ENCODE assay signal across 13 cellular contexts in the genomic region with DNA sequence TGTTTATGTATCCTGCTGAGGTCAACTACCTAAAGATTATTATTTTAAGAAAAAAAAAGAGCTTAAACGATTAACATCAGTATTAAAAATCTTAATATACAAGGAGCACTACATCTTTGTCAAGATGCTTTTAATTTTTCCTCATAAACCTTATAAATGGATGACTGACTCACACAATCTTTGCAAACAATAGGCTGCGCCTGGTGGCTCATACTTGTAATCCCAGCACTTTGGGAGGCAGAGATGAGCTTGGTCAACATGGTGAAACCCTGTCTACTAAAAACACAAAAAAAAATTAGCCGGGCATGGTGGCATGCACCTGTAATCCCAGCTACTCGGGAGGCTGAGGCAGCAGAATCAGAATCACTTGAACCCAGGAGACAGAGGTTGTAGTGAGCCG. TPM values are rescaled to one million over a fixed set of nuclear protein-coding genes. Genes with fewer than 3 reads are reported as not detected.
DNase-seq lines count a peak whose midpoint lies in the region; ATAC-seq, FAIRE-seq and TF ChIP-seq lines count a peak whose summit lies in the region.
"Had no signal": no experiment of that assay in that cellular context is flagged by ENCODE, and none has a peak within 500 bp of the region (broad histone marks: within the 10 kb centered on the region; RNA-seq: fewer than 3 reads in every experiment).

No MANE protein-coding gene starts in this region.

- H3K4me3 ChIP-seq in AG10803 (ENCODE audit: low read length): peak overlapping the region; percentile 97; the same call in 1 of the 2 replicates
- H3K4me3 ChIP-seq in keratinocyte (ENCODE audit: control insufficient read depth in 2 of 3, extremely low read depth in 1 of 3, insufficient read depth in 2 of 3, low read depth in 1 of 3, low read length in 3 of 3): peak overlapping the region; percentile 87 to 97 (median 93)

- ATAC-seq in activated naive CD8-positive, alpha-beta T cell treated with anti-CD3 and anti-CD28 coated beads, Interleukin-2, amount 50 U/mL, for 24 hours: no peak
- no peak for ATAC-seq in HG03159 (IDR thresholded peaks at IDR 0.05; ENCODE audit: unreplicated experiment)

- peak overlapping the region; percentile 75; the same call in 1 of the 2 replicates for H3K27ac Mint-ChIP-seq in HFFc6
- peak overlapping the region; percentile 74 for H3K27ac Mint-ChIP-seq in activated naive CD8-positive, alpha-beta T cell treated with anti-CD3 and anti-CD28 coated beads, Interleukin-2, amount 50 U/mL, for 24 hours

- H3K27ac ChIP-seq in keratinocyte (ENCODE audit: control insufficient read depth, insufficient read depth, low read length): peak overlapping the region; percentile 96

- no peak overlapping the region for H3K4me3 Mint-ChIP-seq in HFFc6
- H3K4me3 Mint-ChIP-seq in activated naive CD8-positive, alpha-beta T cell treated with anti-CD3 and anti-CD28 coated beads, Interleukin-2, amount 50 U/mL, for 24 hours: no peak overlapping the region

- no peaks in the 10 kb centered on the region for H3K27me3 ChIP-seq in keratinocyte (ENCODE audit: control insufficient read depth, extremely low read depth, insufficient read depth, low read length)

- intact Hi-C loops in head of caudate nucleus (cut with DNase I): loop anchor here (5.0 kb wide), 1 partner anchor 70 kb away; no protein-coding TSS in a partner anchor

- H3K9me1 ChIP-seq in keratinocyte (ENCODE audit: control insufficient read depth, extremely low read depth, insufficient read depth, low read length): peaks cover 3% of the 10 kb centered on the region

- TF ChIP-seq CTCF in AG10803 (conservative IDR thresholded peaks at IDR 0.05; ENCODE audit: low read length) (no peak), HFFc6 (IDR thresholded peaks at IDR 0.05) (peak; percentile 19; the same call in 1 of the 2 replicates), keratinocyte (optimal IDR thresholded peaks at IDR 0.05 in 1 of 3, IDR thresholded peaks at IDR 0.05 in 1 of 3, conservative IDR thresholded peaks at IDR 0.05 in 1 of 3; ENCODE audit: extremely low read depth in 1 of 3, insufficient read depth in 2 of 3, low read length in 3 of 3) (no peak)

- peak overlapping the region; percentile 66 for H3K9ac ChIP-seq in keratinocyte (ENCODE audit: control insufficient read depth, extremely low read depth, insufficient read depth, low read length)

- peaks cover 8 to 32% of the 10 kb centered on the region in 2 experiments for H3K36me3 ChIP-seq in keratinocyte (ENCODE audit: control insufficient read depth in 2 of 2, extremely low read depth in 1 of 2, insufficient read depth in 2 of 2, low read length in 2 of 2)

- FAIRE-seq in keratinocyte (lab: Jason Lieb, UNC): no peak

- H3K27me3 Mint-ChIP-seq in HFFc6 (ENCODE audit: insufficient read depth): no peaks in the 10 kb centered on the region; the same call in 1 of the 2 replicates
- no peaks in the 10 kb centered on the region for H3K27me3 Mint-ChIP-seq in activated naive CD8-positive, alpha-beta T cell treated with anti-CD3 and anti-CD28 coated beads, Interleukin-2, amount 50 U/mL, for 24 hours

- peaks cover 5% of the 10 kb centered on the region for H4K20me1 ChIP-seq in keratinocyte (ENCODE audit: control insufficient read depth, extremely low read depth, insufficient read depth, low read length)

- dilution Hi-C loops in keratinocyte (cut with MboI; ENCODE audit: extremely low pct_ligation_motif_present, low sequenced_read_pairs): no loop called here

- H3K79me2 ChIP-seq in keratinocyte (ENCODE audit: control insufficient read depth, insufficient read depth, low read length): peaks cover 59% of the 10 kb centered on the region

- DNase-seq in AG10803 (ENCODE audit: low read depth) (peak; percentile 58), HFFc6 (no peak), keratinocyte (ENCODE audit: low read depth, low spot score) (no peak), NOMO-1 treated with dmso at 0.1 percent for 144 hours (lab: John Stamatoyannopoulos, UW; ENCODE audit: unreplicated experiment) (no peak), GDM1 (lab: John Stamatoyannopoulos, UW) (no peak), head of caudate nucleus (no peak)
- DNase-seq in activated naive CD8-positive, alpha-beta T cell treated with anti-CD3 and anti-CD28 coated beads, Interleukin-2, amount 50 U/mL, for 24 hours: no peak
- DNase-seq: amniotic stem cell; NCI-H2081 treated with DMSO at 0.1 percent for 48 hours; retina; stimulated activated naive CD4-positive, alpha-beta T cell treated with Interleukin-2 at 50 U/mL for 16 hours; T-helper 2 cell had no signal

- peaks cover 42% of the 10 kb centered on the region for H3K4me1 Mint-ChIP-seq in HFFc6 (ENCODE audit: low read depth)
- peaks cover 45% of the 10 kb centered on the region for H3K4me1 Mint-ChIP-seq in activated naive CD8-positive, alpha-beta T cell treated with anti-CD3 and anti-CD28 coated beads, Interleukin-2, amount 50 U/mL, for 24 hours

- peak overlapping the region; percentile 88 for H3K4me2 ChIP-seq in keratinocyte (ENCODE audit: control insufficient read depth, extremely low read depth, insufficient read depth, low read depth, low read length)

- H3K9me3 ChIP-seq in keratinocyte (ENCODE audit: control insufficient read depth, low read depth, low read length): no peaks in the 10 kb centered on the region

- H2AFZ ChIP-seq in keratinocyte (ENCODE audit: control insufficient read depth, low read length): no peak overlapping the region

- peaks cover 38% of the 10 kb centered on the region for H3K4me1 ChIP-seq in keratinocyte (ENCODE audit: control insufficient read depth, extremely low read depth, insufficient read depth, low read length)

- H3K36me3 Mint-ChIP-seq in HFFc6 (ENCODE audit: low read depth): peaks cover 35% of the 10 kb centered on the region
- peaks cover 44% of the 10 kb centered on the region for H3K36me3 Mint-ChIP-seq in activated naive CD8-positive, alpha-beta T cell treated with anti-CD3 and anti-CD28 coated beads, Interleukin-2, amount 50 U/mL, for 24 hours (ENCODE audit: low read depth)

- H3K9me3 Mint-ChIP-seq in HFFc6: no peaks in the 10 kb centered on the region
- H3K9me3 Mint-ChIP-seq in activated naive CD8-positive, alpha-beta T cell treated with anti-CD3 and anti-CD28 coated beads, Interleukin-2, amount 50 U/mL, for 24 hours: no peaks in the 10 kb centered on the region

RNA-seq across cellular contexts. Expression of a gene that starts 1.7 kb away (rescaled TPM):
- total RNA-seq in HFFc6 (2021; fragmentation: NEBNext Ultra II Directional; extraction: Animal tissue kit (Norgen Biotek cat#: 25700)): 10 to 100 TPM; 22.6 to 26.1 (median 23.5) TPM
- polyA plus RNA-seq in keratinocyte: 31.6 to 61.0 TPM (median 51.3 TPM) in 3 replicates
- 12.1 TPM for polyA plus RNA-seq in keratinocyte (2011; ENCODE audit: low read depth)
- 14.9 and 23.2 TPM in 2 replicates for polyA plus RNA-seq in keratinocyte (2011; cell fraction: cytosol; rRNA removed)
- 164 and 203 TPM in 2 replicates for polyA plus RNA-seq in keratinocyte (2011; cell fraction: nucleus; rRNA removed)
- polyA plus RNA-seq in keratinocyte (2012; ENCODE audit: low replicate concordance): 13.7 and 43.9 TPM in 2 replicates
- 23.6 to 71.5 TPM (median 61.3 TPM) in 3 replicates for polyA minus RNA-seq in keratinocyte
- 16.3 TPM for polyA minus RNA-seq in keratinocyte (2011; cell fraction: cytosol; rRNA and poly(A)+ RNA removed)
- polyA minus RNA-seq in keratinocyte (2011; cell fraction: nucleus; rRNA and poly(A)+ RNA removed): 45.5 and 75.0 TPM in 2 replicates

RNA-seq across cellular contexts. Expression of a gene that starts 9.0 kb away (rescaled TPM):
- total RNA-seq in HFFc6 (2021; fragmentation: NEBNext Ultra II Directional; extraction: Animal tissue kit (Norgen Biotek cat#: 25700)): not detected
- not detected in 3 replicates for polyA plus RNA-seq in keratinocyte
- not detected for polyA plus RNA-seq in keratinocyte (2011; ENCODE audit: low read depth)
- not detected in 2 replicates for polyA plus RNA-seq in keratinocyte (2011; cell fraction: cytosol; rRNA removed)
- polyA plus RNA-seq in keratinocyte (2011; cell fraction: nucleus; rRNA removed): not detected in 2 replicates
- 0.13 TPM in 1 of 2 replicates, not detected in the other for polyA plus RNA-seq in keratinocyte (2012; ENCODE audit: low replicate concordance)
- polyA minus RNA-seq in keratinocyte: not detected in 3 replicates
- polyA minus RNA-seq in keratinocyte (2011; cell fraction: cytosol; rRNA and poly(A)+ RNA removed): not detected
- polyA minus RNA-seq in keratinocyte (2011; cell fraction: nucleus; rRNA and poly(A)+ RNA removed): not detected in 2 replicates

RNA-seq across cellular contexts. Expression of a gene that starts 21.3 kb away (rescaled TPM):
- total RNA-seq in HFFc6 (2021; fragmentation: NEBNext Ultra II Directional; extraction: Animal tissue kit (Norgen Biotek cat#: 25700)): 10 to 100 TPM; 26.1 to 35.4 (median 32.1) TPM
- polyA plus RNA-seq in keratinocyte: 27.1 to 33.5 TPM (median 28.7 TPM) in 3 replicates
- polyA plus RNA-seq in keratinocyte (2011; ENCODE audit: low read depth): 31.3 TPM
- polyA plus RNA-seq in keratinocyte (2011; cell fraction: cytosol; rRNA removed): 19.5 and 30.5 TPM in 2 replicates
- 27.9 and 37.2 TPM in 2 replicates for polyA plus RNA-seq in keratinocyte (2011; cell fraction: nucleus; rRNA removed)
- polyA plus RNA-seq in keratinocyte (2012; ENCODE audit: low replicate concordance): 15.7 and 25.3 TPM in 2 replicates
- polyA minus RNA-seq in keratinocyte: 14.7 to 57.6 TPM (median 34.9 TPM) in 3 replicates
- polyA minus RNA-seq in keratinocyte (2011; cell fraction: cytosol; rRNA and poly(A)+ RNA removed): 21.5 TPM
- polyA minus RNA-seq in keratinocyte (2011; cell fraction: nucleus; rRNA and poly(A)+ RNA removed): 10.7 and 29.2 TPM in 2 replicates

RNA-seq across cellular contexts. Expression of a gene that starts 45.9 kb away (rescaled TPM):
- 10 to 100 TPM; 82.0 to 94.6 (median 83.9) TPM for total RNA-seq in HFFc6 (2021; fragmentation: NEBNext Ultra II Directional; extraction: Animal tissue kit (Norgen Biotek cat#: 25700))
- polyA plus RNA-seq in keratinocyte: 27.8 to 39.2 TPM (median 38.7 TPM) in 3 replicates
- 46.0 TPM for polyA plus RNA-seq in keratinocyte (2011; ENCODE audit: low read depth)
- 26.3 and 43.5 TPM in 2 replicates for polyA plus RNA-seq in keratinocyte (2011; cell fraction: cytosol; rRNA removed)
- polyA plus RNA-seq in keratinocyte (2011; cell fraction: nucleus; rRNA removed): 109 and 131 TPM in 2 replicates
- polyA plus RNA-seq in keratinocyte (2012; ENCODE audit: low replicate concordance): 24.2 and 34.9 TPM in 2 replicates
- 32.7 to 61.5 TPM (median 50.0 TPM) in 3 replicates for polyA minus RNA-seq in keratinocyte
- polyA minus RNA-seq in keratinocyte (2011; cell fraction: cytosol; rRNA and poly(A)+ RNA removed): 18.2 TPM
- polyA minus RNA-seq in keratinocyte (2011; cell fraction: nucleus; rRNA and poly(A)+ RNA removed): 27.5 and 29.3 TPM in 2 replicates
